Comparison of ENCODE assay signal across 2 cellular contexts in the genomic region with DNA sequence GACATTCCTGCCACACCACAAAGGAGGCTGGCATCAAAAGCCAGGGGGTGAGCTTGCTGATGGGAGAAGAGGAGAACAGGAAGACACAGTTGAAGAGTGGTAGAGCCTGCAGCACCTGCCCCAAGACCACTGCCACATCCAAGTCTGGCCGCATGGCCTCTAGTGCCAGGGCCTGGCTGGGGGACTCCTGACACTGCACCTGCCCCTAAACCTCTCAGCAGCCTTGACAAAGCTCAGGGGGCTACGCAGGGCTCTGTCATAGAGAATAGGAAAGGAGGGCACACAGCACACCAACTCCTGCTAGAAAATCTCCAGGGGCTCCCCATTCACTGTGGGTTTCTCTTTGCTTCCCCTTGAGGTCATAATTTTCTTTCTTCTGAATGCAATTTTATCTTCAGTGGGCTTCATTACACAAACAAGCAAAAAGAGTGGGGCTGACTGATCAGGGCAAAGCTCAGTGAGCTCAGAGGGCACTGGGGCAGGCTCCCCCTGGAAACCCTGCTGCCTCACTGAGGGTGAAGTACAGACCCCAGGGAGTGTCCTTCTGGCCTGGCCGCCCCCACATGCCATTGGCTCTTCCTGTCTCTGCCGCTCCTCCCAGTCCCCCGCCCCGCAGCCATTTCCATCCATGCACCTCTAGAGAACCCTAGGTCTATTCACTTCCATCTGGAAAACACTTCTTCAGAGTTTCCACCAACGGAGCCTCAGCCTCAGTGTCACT.
TF ChIP-seq lines count a peak whose summit lies in the region.

No MANE protein-coding gene starts in this region.

TF ChIP-seq in IMR-90, 13 proteins besides CTCF, POLR2A, EP300 and RAD21:
- TF ChIP-seq RCOR1 (IDR thresholded peaks at IDR 0.05; ENCODE audit: insufficient replicate concordance, low read length): no peak
- no peak for TF ChIP-seq CHD1 (IDR thresholded peaks at IDR 0.05; ENCODE audit: low read depth, low read length)
- TF ChIP-seq, protein P1, sequence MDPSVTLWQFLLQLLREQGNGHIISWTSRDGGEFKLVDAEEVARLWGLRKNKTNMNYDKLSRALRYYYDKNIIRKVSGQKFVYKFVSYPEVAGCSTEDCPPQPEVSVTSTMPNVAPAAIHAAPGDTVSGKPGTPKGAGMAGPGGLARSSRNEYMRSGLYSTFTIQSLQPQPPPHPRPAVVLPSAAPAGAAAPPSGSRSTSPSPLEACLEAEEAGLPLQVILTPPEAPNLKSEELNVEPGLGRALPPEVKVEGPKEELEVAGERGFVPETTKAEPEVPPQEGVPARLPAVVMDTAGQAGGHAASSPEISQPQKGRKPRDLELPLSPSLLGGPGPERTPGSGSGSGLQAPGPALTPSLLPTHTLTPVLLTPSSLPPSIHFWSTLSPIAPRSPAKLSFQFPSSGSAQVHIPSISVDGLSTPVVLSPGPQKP (IDR thresholded peaks at IDR 0.05; ENCODE audit: borderline replicate concordance, low read depth, low read length): no peak
- no peak for TF ChIP-seq MAZ (IDR thresholded peaks at IDR 0.05; ENCODE audit: borderline replicate concordance, low read depth, low read length)
- TF ChIP-seq MAFK (IDR thresholded peaks at IDR 0.05; ENCODE audit: low read depth, low read length): no peak
- no peak for TF ChIP-seq SMC3 (IDR thresholded peaks at IDR 0.05; ENCODE audit: low read depth, low read length)
- no peak for TF ChIP-seq RFX5 (IDR thresholded peaks at IDR 0.05; ENCODE audit: low read depth, low read length)
- no peak for TF ChIP-seq BHLHE40 (IDR thresholded peaks at IDR 0.05; ENCODE audit: low read depth, low read length)

TF ChIP-seq in K562, 482 proteins besides CTCF, POLR2A, EP300 and RAD21:
- TF ChIP-seq, protein P2, sequence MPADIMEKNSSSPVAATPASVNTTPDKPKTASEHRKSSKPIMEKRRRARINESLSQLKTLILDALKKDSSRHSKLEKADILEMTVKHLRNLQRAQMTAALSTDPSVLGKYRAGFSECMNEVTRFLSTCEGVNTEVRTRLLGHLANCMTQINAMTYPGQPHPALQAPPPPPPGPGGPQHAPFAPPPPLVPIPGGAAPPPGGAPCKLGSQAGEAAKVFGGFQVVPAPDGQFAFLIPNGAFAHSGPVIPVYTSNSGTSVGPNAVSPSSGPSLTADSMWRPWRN (IDR thresholded peaks at IDR 0.05; ENCODE audit: low read depth): no peak
- TF ChIP-seq POU5F1 (IDR thresholded peaks at IDR 0.05; ENCODE audit: borderline replicate concordance, low read depth, low read length, partially characterized antibody): no peak
- TF ChIP-seq SNIP1 (IDR thresholded peaks at IDR 0.05; ENCODE audit: low read depth): no peak
- no peak for TF ChIP-seq U2AF1 (optimal IDR thresholded peaks at IDR 0.05; ENCODE audit: low read depth, low read length)
- no peak for TF ChIP-seq SAFB2 (IDR thresholded peaks at IDR 0.05; ENCODE audit: borderline replicate concordance, low read depth, low read length, severe bottlenecking)
- TF ChIP-seq, protein P3, sequence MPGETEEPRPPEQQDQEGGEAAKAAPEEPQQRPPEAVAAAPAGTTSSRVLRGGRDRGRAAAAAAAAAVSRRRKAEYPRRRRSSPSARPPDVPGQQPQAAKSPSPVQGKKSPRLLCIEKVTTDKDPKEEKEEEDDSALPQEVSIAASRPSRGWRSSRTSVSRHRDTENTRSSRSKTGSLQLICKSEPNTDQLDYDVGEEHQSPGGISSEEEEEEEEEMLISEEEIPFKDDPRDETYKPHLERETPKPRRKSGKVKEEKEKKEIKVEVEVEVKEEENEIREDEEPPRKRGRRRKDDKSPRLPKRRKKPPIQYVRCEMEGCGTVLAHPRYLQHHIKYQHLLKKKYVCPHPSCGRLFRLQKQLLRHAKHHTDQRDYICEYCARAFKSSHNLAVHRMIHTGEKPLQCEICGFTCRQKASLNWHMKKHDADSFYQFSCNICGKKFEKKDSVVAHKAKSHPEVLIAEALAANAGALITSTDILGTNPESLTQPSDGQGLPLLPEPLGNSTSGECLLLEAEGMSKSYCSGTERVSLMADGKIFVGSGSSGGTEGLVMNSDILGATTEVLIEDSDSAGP (CRISPR knock-in tag; IDR thresholded peaks at IDR 0.05): no peak
- no peak for TF ChIP-seq MCM5 (IDR thresholded peaks at IDR 0.05; ENCODE audit: low read depth)
- TF ChIP-seq CBFA2T2 (conservative IDR thresholded peaks at IDR 0.05): no peak
- TF ChIP-seq, protein P4, sequence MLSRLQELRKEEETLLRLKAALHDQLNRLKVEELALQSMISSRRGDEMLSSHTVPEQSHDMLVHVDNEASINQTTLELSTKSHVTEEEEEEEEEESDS (CRISPR knock-in tag; IDR thresholded peaks at IDR 0.05): no peak
- TF ChIP-seq, protein P5, sequence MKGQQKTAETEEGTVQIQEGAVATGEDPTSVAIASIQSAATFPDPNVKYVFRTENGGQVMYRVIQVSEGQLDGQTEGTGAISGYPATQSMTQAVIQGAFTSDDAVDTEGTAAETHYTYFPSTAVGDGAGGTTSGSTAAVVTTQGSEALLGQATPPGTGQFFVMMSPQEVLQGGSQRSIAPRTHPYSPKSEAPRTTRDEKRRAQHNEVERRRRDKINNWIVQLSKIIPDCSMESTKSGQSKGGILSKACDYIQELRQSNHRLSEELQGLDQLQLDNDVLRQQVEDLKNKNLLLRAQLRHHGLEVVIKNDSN (CRISPR knock-in tag; IDR thresholded peaks at IDR 0.05): no peak
